In the genomic region with DNA sequence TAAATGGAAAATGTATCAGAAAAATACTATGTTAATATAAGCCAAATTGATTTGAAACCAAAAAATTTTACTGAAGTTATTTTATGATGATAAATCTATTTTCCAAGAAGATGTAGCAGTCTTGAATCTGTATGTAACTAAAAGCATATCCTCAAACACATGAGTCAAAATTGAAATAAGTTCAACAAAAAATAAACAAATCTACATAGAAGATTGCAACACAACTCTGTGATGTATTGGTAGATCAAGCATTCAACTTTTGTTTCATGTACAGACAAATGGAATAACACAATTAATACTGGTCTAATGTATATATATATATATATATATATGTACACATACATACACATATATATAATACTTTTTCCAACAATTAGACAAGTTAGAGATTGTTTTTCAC, we compare ENCODE assay signal across 25 cellular contexts.
"Had no signal": no experiment of that assay in that cellular context is flagged by ENCODE, and none has a peak within 500 bp of the region (broad histone marks: within the 10 kb centered on the region; RNA-seq: fewer than 3 reads in every experiment).

No MANE protein-coding gene starts in this region.

- DNase-seq: islet precursor cell; lower lobe of right lung; mammary epithelial cell; mesenchymal stem cell; naive thymus-derived CD8-positive, alpha-beta T cell; nephron progenitor cell; occipital lobe; right lobe of liver; stimulated activated CD4-positive, alpha-beta T cell treated with anti-CD3 and anti-CD28 coated beads, Interleukin-1b, Interleukin-23, amount 100 ng/mL, for 48 hours; stimulated activated CD4-positive, alpha-beta T cell treated with anti-CD3 and anti-CD28 coated beads, Interleukin-2, amount 100 ng/mL, for 48 hours; stimulated activated CD4-positive, alpha-beta T cell treated with anti-CD3 and anti-CD28 coated beads, Interleukin-4, amount 100 ng/mL, for 4 hours; stimulated activated naive B cell treated with anti-CD40 and anti-IgM and Interleukin-4, amounts not matched to agents 10 μg/mL and 1 μg/mL and 100 μg/mL, for 72 hours; stimulated activated naive CD8-positive, alpha-beta T cell treated with anti-CD3 and anti-CD28 coated beads, Interleukin-15, Interleukin-2, amounts not matched to agents 100 U/mL and 50 U/mL, for 24 hours; stomach; testis; thyroid gland; transverse colon; upper lobe of left lung had no signal

- H3K9ac ChIP-seq: neural progenitor cell, parathyroid adenoma had no signal

- H3K4me1 ChIP-seq: lower lobe of right lung, parathyroid adenoma, right atrium auricular region, right lobe of liver, testis, thyroid gland, transverse colon, vagina had no signal

- H3K27me3 ChIP-seq: hepatocyte, neural progenitor cell, neutrophil, right atrium auricular region, right lobe of liver, stomach, testis, thyroid gland, transverse colon, upper lobe of left lung, vagina had no signal

- H3K9me3 ChIP-seq: lower lobe of right lung, neutrophil, right atrium auricular region, right lobe of liver, testis, thyroid gland, transverse colon, vagina had no signal

- H3K36me3 ChIP-seq: lower lobe of right lung, neural progenitor cell, neutrophil, right atrium auricular region, right lobe of liver, stomach, thyroid gland, transverse colon, upper lobe of left lung, vagina had no signal

- H3K4me3 ChIP-seq: hepatocyte, lower lobe of right lung, neural progenitor cell, right atrium auricular region, right lobe of liver, smooth muscle cell, stomach, testis, thyroid gland, transverse colon, upper lobe of left lung, vagina had no signal
